1 cellular context compared by ENCODE assay signal in genomic region chr4:165398570-165398969, GRCh38.
A peak's percentile ranks its signal among the peaks of the same experiment; 100 is the strongest.
TF ChIP-seq lines count a peak whose summit lies in the region.

No MANE protein-coding gene starts in this region.

TF ChIP-seq in HepG2, 621 proteins besides CTCF, POLR2A, EP300 and RAD21 (continued from another document):
- no peak for TF ChIP-seq RERE (CRISPR knock-in tag; IDR thresholded peaks at IDR 0.05; ENCODE audit: low read depth)
- TF ChIP-seq RFXAP (CRISPR knock-in tag; IDR thresholded peaks at IDR 0.05; ENCODE audit: borderline replicate concordance), result 0 out of 2 replicates have a peak, but pooled peaks have one; percentile 38
- peak; percentile 97 for TF ChIP-seq RFX5 (IDR thresholded peaks at IDR 0.05; ENCODE audit: low read depth, low read length)
- peak; percentile 82 for TF ChIP-seq RFXANK (CRISPR knock-in tag; IDR thresholded peaks at IDR 0.05)
- TF ChIP-seq CCAR2 (optimal IDR thresholded peaks at IDR 0.05; ENCODE audit: low read depth, low read length), result no peak
- no peak for TF ChIP-seq ZNF605 (CRISPR knock-in tag; IDR thresholded peaks at IDR 0.05)
- TF ChIP-seq RFX1 (IDR thresholded peaks at IDR 0.05), result peak; percentile 49; the same call in 1 of the 2 replicates
TF ChIP-seq in HepG2: peak in this region for 4.
